In the genomic region with DNA sequence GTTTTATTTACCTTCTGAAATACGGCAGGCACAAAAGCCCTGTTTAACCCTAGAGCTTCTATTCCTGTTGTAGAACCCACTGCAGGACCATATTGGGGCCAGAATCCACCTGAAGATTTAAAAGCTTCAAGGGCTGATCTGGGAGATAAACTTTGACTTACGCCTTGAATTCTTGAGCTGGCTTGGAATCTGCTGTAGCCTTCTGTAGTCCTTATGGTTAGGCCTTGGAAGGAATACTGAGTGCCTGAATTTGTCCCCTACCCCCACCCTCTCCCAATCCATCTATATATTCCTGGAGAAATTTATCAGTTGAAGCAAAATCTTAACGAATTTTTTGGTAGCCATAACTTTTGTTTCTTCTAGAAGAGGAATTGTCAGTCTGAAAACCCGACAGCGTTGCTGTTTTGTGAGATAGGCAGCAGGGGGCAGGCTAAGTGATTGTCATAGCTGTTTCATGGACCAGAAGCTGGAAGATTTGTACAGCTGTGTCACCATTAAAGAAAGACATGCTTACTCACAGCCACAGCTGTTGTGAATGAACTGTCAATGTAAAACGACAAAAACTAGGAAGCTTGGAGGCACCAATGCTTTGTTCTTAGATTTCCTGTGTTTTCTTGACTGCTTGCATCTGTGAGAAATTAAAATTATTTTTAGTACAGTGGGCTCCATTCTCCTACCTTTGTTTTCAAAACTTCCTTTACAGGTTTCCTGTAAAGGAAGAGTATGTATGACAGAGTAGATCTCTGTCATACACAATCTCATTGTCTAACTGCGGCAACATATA, we compare ENCODE assay signal across 8 cellular contexts. TPM values are rescaled to one million over a fixed set of nuclear protein-coding genes. Genes with fewer than 3 reads are reported as not detected.
DNase-seq lines count a peak whose midpoint lies in the region; ATAC-seq, FAIRE-seq and TF ChIP-seq lines count a peak whose summit lies in the region.

No MANE protein-coding gene starts in this region.

- peaks cover 0 to 19% (median 9%) of the 10 kb centered on the region in 9 donors for H3K4me1 ChIP-seq in heart right ventricle

- no peaks in the 10 kb centered on the region for H3K9me3 ChIP-seq in heart right ventricle

- DNase-seq in HPDE6-E6E7 (ENCODE audit: extremely low spot score) (peak; percentile 37), RPMI8226 (peak; percentile 72), amniotic stem cell (lab: John Stamatoyannopoulos, UW) (peak; percentile 67), heart right ventricle (peak in 1 of 2 donors; percentile 58), retinal pigment epithelial cell (ENCODE audit: low read depth) (no peak)

- peak; percentile 41 for FAIRE-seq in G401.6 (lab: Jason Lieb, UNC)

- WGBS in heart right ventricle, 2 donors: 43 to 45% methylated on average over 7 of the region's 7 CpGs

- peak; percentile 88 for ATAC-seq in GM21447 (IDR thresholded peaks at IDR 0.05; ENCODE audit: unreplicated experiment)
- ATAC-seq in heart right ventricle: peak in 7 of 8 donors; percentile 74 to 93 (median 85)
- no peak for ATAC-seq in HG03571 (IDR thresholded peaks at IDR 0.05; ENCODE audit: unreplicated experiment)

- H3K4me3 ChIP-seq in heart right ventricle (no peak overlapping the region), retinal pigment epithelial cell (ENCODE audit: low read length) (no peak overlapping the region)

- peaks cover 0 to 98% (median 37%) of the 10 kb centered on the region in 9 donors for H3K36me3 ChIP-seq in heart right ventricle

- TF ChIP-seq CTCF in heart right ventricle (IDR thresholded peaks at IDR 0.05): peak; percentile 61 to 79 (median 70)
- TF ChIP-seq CTCF in retinal pigment epithelial cell (conservative IDR thresholded peaks at IDR 0.05; ENCODE audit: low read depth, low read length): peak; percentile 84

- intact Hi-C loops in heart right ventricle (cut with DNase I): loop anchor here in 8 of 10 donors (5.0 to 10.0 kb wide), 3 partner anchors 65 to 135 kb away; no protein-coding TSS in a partner anchor

- no peaks in the 10 kb centered on the region for H3K27me3 ChIP-seq in heart right ventricle

- H3K27ac ChIP-seq in heart right ventricle: peak overlapping the region in 9 of 10 donors; percentile 18 to 74 (median 46)

RNA-seq across cellular contexts. Expression of a gene that starts 12.8 kb away (rescaled TPM):
- 10 to 100 TPM in 1 of 10 donors, 1 to 10 TPM in 9; 2.5 to 10.0 (median 3.2) TPM for total RNA-seq in heart right ventricle
- 1 to 10 TPM; 3.4 to 5.6 TPM for polyA plus RNA-seq in heart right ventricle

RNA-seq across cellular contexts. Expression of a gene that starts 15.3 kb away (rescaled TPM):
- 10 to 100 TPM; 46.9 to 86.4 (median 70.0) TPM for total RNA-seq in heart right ventricle
- polyA plus RNA-seq in heart right ventricle: 10 to 100 TPM; 15.1 to 22.3 TPM
